Comparison of ENCODE assay signal across 23 cellular contexts in the genomic region with DNA sequence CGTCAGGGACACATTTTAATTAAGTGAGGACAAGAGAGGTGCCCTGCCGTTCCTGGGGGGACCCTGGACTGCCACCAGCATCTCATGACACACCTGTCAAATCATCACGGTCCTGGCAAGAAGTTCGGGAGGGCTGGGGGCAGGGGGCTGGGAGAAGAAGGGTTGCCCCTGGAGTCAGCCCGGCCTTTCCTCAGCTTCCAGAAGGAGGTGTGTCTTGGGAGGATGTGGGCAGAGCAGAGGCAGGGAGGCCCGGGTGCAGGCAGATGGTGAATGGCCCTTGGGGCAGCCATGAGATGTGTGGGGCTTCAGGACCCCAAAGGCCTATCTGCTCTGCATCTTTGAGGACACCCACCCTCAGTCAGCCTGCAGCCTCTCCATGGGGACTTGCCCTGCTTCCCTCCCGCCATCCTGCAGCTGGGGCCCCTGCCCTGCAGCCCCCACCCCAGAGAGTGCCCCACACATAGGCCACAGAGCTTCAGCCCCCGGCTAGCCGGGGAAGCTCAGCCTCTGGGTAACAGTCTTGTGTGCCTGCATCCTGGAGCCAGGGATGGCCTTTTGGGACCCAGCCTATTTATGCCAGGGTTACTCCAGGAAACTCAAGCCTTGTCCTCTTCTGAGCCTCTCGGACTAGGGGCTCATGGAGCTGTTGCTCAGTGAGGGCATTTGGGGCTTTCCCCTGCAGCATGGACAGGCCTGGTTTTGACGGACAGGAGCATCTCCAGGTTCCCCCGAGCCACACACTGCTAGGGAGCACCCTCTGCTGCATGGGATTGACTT.
DNase-seq lines count a peak whose midpoint lies in the region; ATAC-seq and TF ChIP-seq lines count a peak whose summit lies in the region.
"Had no signal": no experiment of that assay in that cellular context is flagged by ENCODE, and none has a peak within 500 bp of the region (broad histone marks: within the 10 kb centered on the region; RNA-seq: fewer than 3 reads in every experiment).

No MANE protein-coding gene starts in this region.

- no peak for TF ChIP-seq CTCF in chondrocyte (IDR thresholded peaks at IDR 0.05)
- no peak for TF ChIP-seq CTCF in type B pancreatic cell (conservative IDR thresholded peaks at IDR 0.05)
- TF ChIP-seq CTCF in nephron progenitor cell (IDR thresholded peaks at IDR 0.05), result no peak

- H3K4me3 Mint-ChIP-seq in chondrocyte (ENCODE audit: unreplicated experiment) (no peak overlapping the region), type B pancreatic cell (no peak overlapping the region), nephron progenitor cell (no peak overlapping the region)
- H3K4me3 Mint-ChIP-seq: activated naive CD8-positive, alpha-beta T cell treated with anti-CD3 and anti-CD28 coated beads, Interleukin-2, amount 10 ng/mL, durations not matched to agents 7 days and 5 days; CD8-positive, alpha-beta T cell; effector memory CD8-positive, alpha-beta T cell; naive thymus-derived CD4-positive, alpha-beta T cell had no signal

- TF ChIP-seq POLR2A in GM18505 (IDR thresholded peaks at IDR 0.05; ENCODE audit: borderline replicate concordance, extremely low read depth, insufficient read depth, insufficient read length), result no peak

- DNase-seq in activated effector memory CD4-positive, alpha-beta T cell treated with anti-CD3 and anti-CD28 coated beads, Interleukin-2, amount 50 U/mL, for 16 hours, result peak; percentile 46
- DNase-seq in activated effector memory CD4-positive, alpha-beta T cell treated with Interleukin-2 at 50 U/mL for 16 hours, result no peak
- DNase-seq in chondrocyte (ENCODE audit: low spot score), result peak; percentile 75
- peak; percentile 89 for DNase-seq in mesenteric fat pad (ENCODE audit: low spot score)
- peak; percentile 64 for DNase-seq in type B pancreatic cell (ENCODE audit: extremely low spot score, unreplicated experiment)
- DNase-seq in nephron progenitor cell, result no peak
- DNase-seq: activated CD4-positive, alpha-beta T cell treated with anti-CD3 and anti-CD28 coated beads for 4 hours; activated naive CD8-positive, alpha-beta T cell treated with anti-CD3 and anti-CD28 coated beads, Interleukin-2, amount 10 ng/mL, durations not matched to agents 7 days and 5 days; effector memory CD8-positive, alpha-beta T cell; HCEC 1CT; IMR-90; midbrain; MV-4-11; NCI-H1436 treated with DMSO at 0.1 percent for 48 hours; NCI-H774; SHP77 treated with DMSO at 0.1 percent for 48 hours; stimulated activated naive CD8-positive, alpha-beta T cell treated with anti-CD3 and anti-CD28 coated beads, Interleukin-15, Interleukin-2, amounts not matched to agents 100 U/mL and 50 U/mL, for 24 hours; testis had no signal

- H3K9me3 Mint-ChIP-seq in chondrocyte (ENCODE audit: low read depth), result no peaks in the 10 kb centered on the region
- H3K9me3 Mint-ChIP-seq in type B pancreatic cell, result no peaks in the 10 kb centered on the region
- no peaks in the 10 kb centered on the region for H3K9me3 Mint-ChIP-seq in nephron progenitor cell
- H3K9me3 Mint-ChIP-seq: activated naive CD8-positive, alpha-beta T cell treated with anti-CD3 and anti-CD28 coated beads, Interleukin-2, amount 10 ng/mL, durations not matched to agents 7 days and 5 days; CD8-positive, alpha-beta T cell; effector memory CD8-positive, alpha-beta T cell; naive thymus-derived CD4-positive, alpha-beta T cell had no signal

- H3K4me1 Mint-ChIP-seq in chondrocyte (ENCODE audit: low read depth), result no peaks in the 10 kb centered on the region
- H3K4me1 Mint-ChIP-seq in type B pancreatic cell (ENCODE audit: unreplicated experiment), result peaks cover 5% of the 10 kb centered on the region
- no peaks in the 10 kb centered on the region for H3K4me1 Mint-ChIP-seq in nephron progenitor cell
- H3K4me1 Mint-ChIP-seq: activated naive CD8-positive, alpha-beta T cell treated with anti-CD3 and anti-CD28 coated beads, Interleukin-2, amount 10 ng/mL, durations not matched to agents 7 days and 5 days had no signal

- ATAC-seq in HG02884 (IDR thresholded peaks at IDR 0.05; ENCODE audit: unreplicated experiment), result no peak
- ATAC-seq in GM18505 (IDR thresholded peaks at IDR 0.05; ENCODE audit: unreplicated experiment), result no peak
- ATAC-seq: CD8-positive, alpha-beta T cell; effector memory CD8-positive, alpha-beta T cell; naive thymus-derived CD4-positive, alpha-beta T cell; Panc1; stimulated activated naive CD8-positive, alpha-beta T cell treated with anti-CD3 and anti-CD28 coated beads, Interleukin-15, Interleukin-2, amounts not matched to agents 100 U/mL and 50 U/mL, for 24 hours had no signal

- H3K27ac Mint-ChIP-seq in chondrocyte (ENCODE audit: unreplicated experiment), result no peak overlapping the region
- H3K27ac Mint-ChIP-seq in type B pancreatic cell, result no peak overlapping the region
- H3K27ac Mint-ChIP-seq in nephron progenitor cell, result no peak overlapping the region
- H3K27ac Mint-ChIP-seq: activated naive CD8-positive, alpha-beta T cell treated with anti-CD3 and anti-CD28 coated beads, Interleukin-2, amount 10 ng/mL, durations not matched to agents 7 days and 5 days; CD8-positive, alpha-beta T cell; naive thymus-derived CD4-positive, alpha-beta T cell had no signal

- peaks cover 13% of the 10 kb centered on the region for H3K27me3 Mint-ChIP-seq in chondrocyte (ENCODE audit: low read depth)
- peaks cover 18% of the 10 kb centered on the region for H3K27me3 Mint-ChIP-seq in type B pancreatic cell
- peaks cover 6% of the 10 kb centered on the region for H3K27me3 Mint-ChIP-seq in nephron progenitor cell (ENCODE audit: low read depth, poor library complexity)

- H3K36me3 Mint-ChIP-seq in chondrocyte (ENCODE audit: low read depth) (no peaks in the 10 kb centered on the region), type B pancreatic cell (no peaks in the 10 kb centered on the region), nephron progenitor cell (ENCODE audit: low read depth) (no peaks in the 10 kb centered on the region)
- H3K36me3 Mint-ChIP-seq: activated naive CD8-positive, alpha-beta T cell treated with anti-CD3 and anti-CD28 coated beads, Interleukin-2, amount 10 ng/mL, durations not matched to agents 7 days and 5 days; CD8-positive, alpha-beta T cell; naive thymus-derived CD4-positive, alpha-beta T cell had no signal

Comparison
In these comparisons a context has a peak if more than half of its experiments do, and no peak if none do; other contexts are left out.
1. DNase-seq: peak in activated effector memory CD4-positive, alpha-beta T cell treated with anti-CD3 and anti-CD28 coated beads, Interleukin-2, amount 50 U/mL, for 16 hours (single experiment), chondrocyte (single experiment), mesenteric fat pad (single experiment) and type B pancreatic cell (single experiment); none in activated effector memory CD4-positive, alpha-beta T cell treated with Interleukin-2 at 50 U/mL for 16 hours (single experiment) and nephron progenitor cell (single experiment).